ENCODE assay signal across 10 cellular contexts in the genomic region with DNA sequence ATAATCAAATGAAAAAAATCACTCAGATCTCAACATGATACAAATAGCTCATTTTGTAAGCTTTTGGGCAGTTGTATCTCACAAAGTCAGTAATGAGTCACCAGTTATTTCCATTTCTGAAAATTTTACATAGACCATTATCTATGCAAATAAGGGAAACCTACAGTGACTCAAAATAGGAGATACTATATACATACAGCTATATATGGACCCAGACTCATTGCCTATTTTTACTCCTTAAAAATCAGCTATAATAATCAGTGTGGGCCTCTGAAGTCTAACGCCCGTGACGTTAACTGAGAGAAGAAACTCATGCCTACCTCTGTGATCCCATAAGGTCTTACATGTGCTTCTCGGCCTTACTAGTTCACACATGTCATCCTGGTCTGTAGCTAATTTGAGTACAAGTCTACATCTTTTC. TPM values are rescaled to one million over a fixed set of nuclear protein-coding genes. Genes with fewer than 3 reads are reported as not detected.
DNase-seq lines count a peak whose midpoint lies in the region; ATAC-seq and FAIRE-seq lines count a peak whose summit lies in the region.
"Had no signal": no experiment of that assay in that cellular context is flagged by ENCODE, and none has a peak within 500 bp of the region (broad histone marks: within the 10 kb centered on the region; RNA-seq: fewer than 3 reads in every experiment).

No MANE protein-coding gene starts in this region.

- H3K36me3 ChIP-seq in subcutaneous abdominal adipose tissue (ENCODE audit: control insufficient read depth in 5 of 5, insufficient read depth in 5 of 5, low read length in 5 of 5) = no peaks in the 10 kb centered on the region
- peaks cover 4 to 41% of the 10 kb centered on the region in 2 donors for H3K36me3 ChIP-seq in neuronal stem cell (replicated peaks in 1 of 2; ENCODE audit: control insufficient read depth in 2 of 2, insufficient read depth in 2 of 2, low read length in 2 of 2)

- H3K4me2 ChIP-seq in neuronal stem cell (ENCODE audit: insufficient read depth, low read length, poor library complexity, severe bottlenecking) = no peak overlapping the region

- H3K9ac ChIP-seq in subcutaneous abdominal adipose tissue (ENCODE audit: low read length in 5 of 5) = no peak overlapping the region
- H3K9ac ChIP-seq in neuronal stem cell (ENCODE audit: low read depth, low read length, poor library complexity) = no peak overlapping the region

- H3K79me1 ChIP-seq in neuronal stem cell (ENCODE audit: low read depth, low read length) = no peaks in the 10 kb centered on the region

- no CpG with 5 or more reads among the region's 4 CpGs for WGBS in neuronal stem cell (ENCODE audit: extremely low coverage in 2 of 2, insufficient read length in 2 of 2, insufficient replicate concordance in 1 of 2), 2 donors

- H3K36me3 Mint-ChIP-seq in activated naive CD4-positive, alpha-beta T cell treated with anti-CD3 and anti-CD28 coated beads, Interleukin-2, amount 50 U/mL, for 24 hours = peaks cover 9% of the 10 kb centered on the region
- peaks cover 6% of the 10 kb centered on the region for H3K36me3 Mint-ChIP-seq in activated naive CD4-positive, alpha-beta T cell treated with anti-CD3 and anti-CD28 coated beads, Interleukin-2, amount 10 ng/mL, durations not matched to agents 7 days and 5 days

- H3K9me3 Mint-ChIP-seq in activated naive CD4-positive, alpha-beta T cell treated with anti-CD3 and anti-CD28 coated beads, Interleukin-2, amount 50 U/mL, for 24 hours = no peaks in the 10 kb centered on the region
- no peaks in the 10 kb centered on the region for H3K9me3 Mint-ChIP-seq in activated naive CD4-positive, alpha-beta T cell treated with anti-CD3 and anti-CD28 coated beads, Interleukin-2, amount 10 ng/mL, durations not matched to agents 7 days and 5 days

- H3K4me3 ChIP-seq in subcutaneous abdominal adipose tissue (ENCODE audit: low read depth in 1 of 5, low read length in 5 of 5) = no peak overlapping the region
- H3K4me3 ChIP-seq in neuronal stem cell (ENCODE audit: low read length in 2 of 2) = no peak overlapping the region

- peaks cover 0 to 40% (median 18%) of the 10 kb centered on the region in 5 donors for H3K4me1 ChIP-seq in subcutaneous abdominal adipose tissue (ENCODE audit: control insufficient read depth in 5 of 5, insufficient read depth in 5 of 5, low read length in 5 of 5)
- H3K4me1 ChIP-seq in neuronal stem cell (ENCODE audit: control insufficient read depth in 2 of 2, insufficient read depth in 1 of 2, low read depth in 1 of 2, low read length in 2 of 2) = peaks cover 6 to 38% of the 10 kb centered on the region in 2 donors

- no peaks in the 10 kb centered on the region for H3K9me3 ChIP-seq in subcutaneous abdominal adipose tissue (ENCODE audit: control insufficient read depth in 5 of 5, low read length in 5 of 5)
- peaks cover 2 to 11% of the 10 kb centered on the region in 2 donors for H3K9me3 ChIP-seq in neuronal stem cell (replicated peaks in 1 of 2; ENCODE audit: control insufficient read depth in 2 of 2, insufficient read depth in 1 of 2, low read depth in 1 of 2, low read length in 2 of 2)

- no peak overlapping the region for H2BK12ac ChIP-seq in neuronal stem cell (ENCODE audit: low read length)

- no peak overlapping the region for H2BK5ac ChIP-seq in neuronal stem cell (ENCODE audit: low read length)

- H2BK15ac ChIP-seq in neuronal stem cell (ENCODE audit: low read length) = no peak overlapping the region

- H3K27me3 Mint-ChIP-seq in activated naive CD4-positive, alpha-beta T cell treated with anti-CD3 and anti-CD28 coated beads, Interleukin-2, amount 50 U/mL, for 24 hours = no peaks in the 10 kb centered on the region
- no peaks in the 10 kb centered on the region for H3K27me3 Mint-ChIP-seq in activated naive CD4-positive, alpha-beta T cell treated with anti-CD3 and anti-CD28 coated beads, Interleukin-2, amount 10 ng/mL, durations not matched to agents 7 days and 5 days

- H3K27ac Mint-ChIP-seq in activated naive CD4-positive, alpha-beta T cell treated with anti-CD3 and anti-CD28 coated beads, Interleukin-2, amount 50 U/mL, for 24 hours = peak overlapping the region; percentile 95
- no peak overlapping the region for H3K27ac Mint-ChIP-seq in activated naive CD4-positive, alpha-beta T cell treated with anti-CD3 and anti-CD28 coated beads, Interleukin-2, amount 10 ng/mL, durations not matched to agents 7 days and 5 days

- no peak overlapping the region for H4K91ac ChIP-seq in neuronal stem cell (ENCODE audit: low read depth, low read length, poor library complexity)

- H3K4me3 Mint-ChIP-seq in activated naive CD4-positive, alpha-beta T cell treated with anti-CD3 and anti-CD28 coated beads, Interleukin-2, amount 50 U/mL, for 24 hours = peak overlapping the region; percentile 76
- H3K4me3 Mint-ChIP-seq in activated naive CD4-positive, alpha-beta T cell treated with anti-CD3 and anti-CD28 coated beads, Interleukin-2, amount 10 ng/mL, durations not matched to agents 7 days and 5 days = no peak overlapping the region

- DNase-seq in activated naive CD4-positive, alpha-beta T cell treated with anti-CD3 and anti-CD28 coated beads, Interleukin-2, amount 10 ng/mL, durations not matched to agents 7 days and 5 days = no peak
- peak; percentile 0 for DNase-seq in RKO (ENCODE audit: low spot score)
- no peak for DNase-seq in frontal cortex (ENCODE audit: low spot score in 2 of 2)
- DNase-seq in neuronal stem cell (ENCODE audit: low spot score) = no peak
- no peak for DNase-seq in substantia nigra (lab: John Stamatoyannopoulos, UW)

- FAIRE-seq in frontal cortex (lab: Jason Lieb, UNC) = no peak
- FAIRE-seq: HepG2 had no signal

- H2AK5ac ChIP-seq in neuronal stem cell (ENCODE audit: low read depth, low read length) = no peak overlapping the region

- no peak overlapping the region for H3K4ac ChIP-seq in neuronal stem cell (ENCODE audit: low read length)

- H3K18ac ChIP-seq in neuronal stem cell (ENCODE audit: low read length) = no peak overlapping the region

- H3K14ac ChIP-seq in neuronal stem cell (ENCODE audit: low read length) = no peak overlapping the region

- H3K27ac ChIP-seq in subcutaneous abdominal adipose tissue (ENCODE audit: low read depth, low read length) (peak overlapping the region; percentile 76), neuronal stem cell (replicated peaks; ENCODE audit: low read length) (no peak overlapping the region), substantia nigra (ENCODE audit: low read depth, low read length, poor library complexity, severe bottlenecking) (no peak overlapping the region)
- H3K27ac ChIP-seq: C4-2B had no signal

- peaks cover 76% of the 10 kb centered on the region for H3K4me1 Mint-ChIP-seq in activated naive CD4-positive, alpha-beta T cell treated with anti-CD3 and anti-CD28 coated beads, Interleukin-2, amount 50 U/mL, for 24 hours
- H3K4me1 Mint-ChIP-seq in activated naive CD4-positive, alpha-beta T cell treated with anti-CD3 and anti-CD28 coated beads, Interleukin-2, amount 10 ng/mL, durations not matched to agents 7 days and 5 days = peaks cover 61% of the 10 kb centered on the region

- ATAC-seq in HG02852 (IDR thresholded peaks at IDR 0.05; ENCODE audit: unreplicated experiment) = peak; percentile 69
- ATAC-seq: HepG2 had no signal

- H3K23ac ChIP-seq in neuronal stem cell (ENCODE audit: low read depth, low read length, poor library complexity) = no peak overlapping the region

- CTCF ChIA-PET in activated naive CD4-positive, alpha-beta T cell treated with anti-CD3 and anti-CD28 coated beads, Interleukin-2, amount 10 ng/mL, durations not matched to agents 7 days and 5 days (lab: Charles Lee) = interaction anchor here (1.0 to 2.6 kb wide), 6 partner anchors 13 to 62 kb away, joined by 3 to 10 read pairs (median 4); no protein-coding TSS in a partner anchor

- H4K8ac ChIP-seq in neuronal stem cell (ENCODE audit: low read depth, low read length) = no peak overlapping the region

- H3K27me3 ChIP-seq in subcutaneous abdominal adipose tissue (ENCODE audit: control insufficient read depth in 5 of 5, insufficient read depth in 4 of 5, low read length in 5 of 5) = no peaks in the 10 kb centered on the region
- no peaks in the 10 kb centered on the region for H3K27me3 ChIP-seq in neuronal stem cell (ENCODE audit: control insufficient read depth in 3 of 3, insufficient read depth in 3 of 3, low read depth in 1 of 3, low read length in 3 of 3)

- H2AFZ ChIP-seq in neuronal stem cell (ENCODE audit: low read length) = no peak overlapping the region

- no peak overlapping the region for H2BK120ac ChIP-seq in neuronal stem cell (ENCODE audit: low read depth, low read length)

RNA-seq across cellular contexts. Expression of a gene that starts 31.6 kb away (rescaled TPM):
- total RNA-seq in frontal cortex = 51.8 TPM
- polyA plus RNA-seq in neuronal stem cell (2013, experiment 1 of 2) = 183 TPM
- polyA plus RNA-seq in neuronal stem cell (2013, experiment 2 of 2) = 174 TPM
